Comparison of ENCODE assay signal across 27 cellular contexts in the genomic region with DNA sequence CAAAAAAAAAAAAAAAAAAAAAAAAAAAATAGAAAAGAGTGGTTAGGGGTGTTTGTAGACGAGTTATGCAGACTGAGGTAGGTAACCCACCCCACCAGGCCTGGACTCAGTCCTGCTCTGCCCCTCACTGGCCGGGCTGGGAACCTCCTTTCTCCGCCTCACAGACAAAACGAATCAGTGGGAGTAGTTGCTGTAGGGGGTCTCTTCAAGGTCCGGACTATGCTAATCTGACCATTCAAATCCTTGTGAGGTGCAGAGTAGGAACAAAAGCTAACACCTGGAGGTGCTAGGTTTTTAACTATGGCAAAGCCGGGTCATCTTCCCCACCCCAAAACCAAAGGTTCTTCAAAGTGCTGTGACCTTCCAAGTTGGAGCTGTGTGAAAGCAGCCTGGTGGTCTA.
"Had no signal": no experiment of that assay in that cellular context is flagged by ENCODE, and none has a peak within 500 bp of the region (broad histone marks: within the 10 kb centered on the region; RNA-seq: fewer than 3 reads in every experiment).

No MANE protein-coding gene starts in this region.

- FAIRE-seq: astrocyte, keratinocyte, TTC549 had no signal

- H3K9me3 ChIP-seq: ovary, right lobe of liver, thoracic aorta, uterus had no signal

- H3K27me3 ChIP-seq: brain microvascular endothelial cell, ovary, right lobe of liver, uterus had no signal

- H3K27ac ChIP-seq: brain microvascular endothelial cell, right lobe of liver, thoracic aorta, VCaP had no signal

- DNase-seq: activated CD4-positive, alpha-beta memory T cell treated with anti-CD3 and anti-CD28 coated beads, Interleukin-2, amount 10 ng/mL, durations not matched to agents 7 days and 5 days; activated CD4-positive, alpha-beta T cell treated with anti-CD3 and anti-CD28 coated beads, Interleukin-2, amount 10 ng/mL, durations not matched to agents 24 days and 14 days; activated CD4-positive, CD25-positive, alpha-beta regulatory T cell treated with anti-CD3 and anti-CD28 coated beads, Interleukin-2, amount 50 U/mL, for 72 hours; activated CD8-positive, alpha-beta memory T cell treated with anti-CD3 and anti-CD28 coated beads, Interleukin-2, amount 50 U/mL, for 48 hours; activated gamma-delta T cell; activated naive CD4-positive, alpha-beta T cell treated with anti-CD3 and anti-CD28 coated beads, Interleukin-2, amount 50 U/mL, for 16 hours; activated T-cell treated with anti-CD3 and anti-CD28 coated beads, Interleukin-2, amount 50 U/mL, for 24 hours; amniotic stem cell; brain microvascular endothelial cell; central memory CD4-positive, alpha-beta T cell; hippocampal formation; left cardiac atrium; mammary epithelial cell; naive B cell; right lobe of liver; stimulated activated CD4-positive, alpha-beta T cell treated with anti-CD3 and anti-CD28 coated beads, Interleukin-12 subunit alpha, Interleukin-12 subunit beta, amount 100 ng/mL, for 4 hours; stimulated activated CD4-positive, alpha-beta T cell treated with anti-CD3 and anti-CD28 coated beads, Interleukin-4, amount 100 ng/mL, for 24 hours; T-helper 9 cell had no signal

- H3K4me3 ChIP-seq: right lobe of liver had no signal

- ATAC-seq: esophagus mucosa; right lobe of liver; stimulated activated effector memory CD8-positive, alpha-beta T cell treated with anti-CD3 and anti-CD28 coated beads, Interleukin-12 subunit alpha, Interleukin-12 subunit beta, amount 100 ng/mL, for 72 hours had no signal

- H3K36me3 ChIP-seq: brain microvascular endothelial cell, ovary, right lobe of liver, thoracic aorta, uterus had no signal

- H3K4me1 ChIP-seq: right lobe of liver, uterus had no signal
